ENCODE assay signal across 7 cellular contexts in genomic region chr22:29072979-29073617, GRCh38. TPM values are rescaled to one million over a fixed set of nuclear protein-coding genes. Genes with fewer than 3 reads are reported as not detected.
DNase-seq lines count a peak whose midpoint lies in the region; ATAC-seq lines count a peak whose summit lies in the region.

Gene KREMEN1, plus strand, starts transcription at chr22:29073035. Its CDS starts 96 bp downstream, at chr22:29073131.

- H3K4me1 Mint-ChIP-seq in activated CD8-positive, alpha-beta T cell treated with anti-CD3 and anti-CD28 coated beads, Interleukin-2, amount 10 ng/mL, durations not matched to agents 7 days and 5 days (ENCODE audit: low read depth), result peaks cover 19% of the 10 kb centered on the region

- DNase-seq in activated CD8-positive, alpha-beta T cell treated with anti-CD3 and anti-CD28 coated beads, Interleukin-2, amount 10 ng/mL, durations not matched to agents 7 days and 5 days, result no peak
- DNase-seq in right cardiac atrium (peak; percentile 39 to 72 (median 70)), skeletal muscle cell (ENCODE audit: low read depth) (no peak), kidney glomerular epithelial cell (lab: John Stamatoyannopoulos, UW) (no peak), SHP77 treated with DMSO at 0.1 percent for 48 hours (lab: John Stamatoyannopoulos, UW) (no peak)

- H3K9me3 ChIP-seq in right cardiac atrium (ENCODE audit: control insufficient read depth, low read length), result no peaks in the 10 kb centered on the region

- H3K36me3 Mint-ChIP-seq in activated CD8-positive, alpha-beta T cell treated with anti-CD3 and anti-CD28 coated beads, Interleukin-2, amount 10 ng/mL, durations not matched to agents 7 days and 5 days (ENCODE audit: low read depth), result no peaks in the 10 kb centered on the region

- H3K4me1 ChIP-seq in right cardiac atrium (ENCODE audit: control insufficient read depth, insufficient read depth, low read length), result peaks cover 2% of the 10 kb centered on the region

- peak within 1 kb of the TSS; percentile 9 for H3K27ac ChIP-seq in right cardiac atrium (ENCODE audit: low read length)

- peak; percentile 24 for ATAC-seq in HG02623 (IDR thresholded peaks at IDR 0.05; ENCODE audit: unreplicated experiment)
- ATAC-seq in activated CD8-positive, alpha-beta T cell treated with anti-CD3 and anti-CD28 coated beads, Interleukin-2, amount 10 ng/mL, durations not matched to agents 7 days and 5 days, result peak; percentile 5
- ATAC-seq in right cardiac atrium, result peak; percentile 14 to 34
- ATAC-seq in GM21619 (IDR thresholded peaks at IDR 0.05; ENCODE audit: unreplicated experiment), result no peak

- H3K27me3 ChIP-seq in right cardiac atrium (ENCODE audit: control insufficient read depth, insufficient read depth), result no peaks in the 10 kb centered on the region

- WGBS in right cardiac atrium, result under 1% methylated on average over 76 of the region's 76 CpGs

- peak within 1 kb of the TSS; percentile 85 for H3K4me3 ChIP-seq in right cardiac atrium (ENCODE audit: low read length)
- H3K4me3 ChIP-seq in skeletal muscle cell (ENCODE audit: low read depth, low read length), result peak within 1 kb of the TSS; percentile 68

- no peak within 1 kb of the TSS for H3K27ac Mint-ChIP-seq in activated CD8-positive, alpha-beta T cell treated with anti-CD3 and anti-CD28 coated beads, Interleukin-2, amount 10 ng/mL, durations not matched to agents 7 days and 5 days

- intact Hi-C loops in right cardiac atrium (cut with DNase I), result loop anchor here in 3 of 4 donors (5.0 to 10.0 kb wide), 3 partner anchors 72 to 82 kb away; no protein-coding TSS in a partner anchor

- peak within 1 kb of the TSS; percentile 53 for H3K4me3 Mint-ChIP-seq in activated CD8-positive, alpha-beta T cell treated with anti-CD3 and anti-CD28 coated beads, Interleukin-2, amount 10 ng/mL, durations not matched to agents 7 days and 5 days

- H3K27me3 Mint-ChIP-seq in activated CD8-positive, alpha-beta T cell treated with anti-CD3 and anti-CD28 coated beads, Interleukin-2, amount 10 ng/mL, durations not matched to agents 7 days and 5 days (ENCODE audit: low read depth), result peaks cover 75% of the 10 kb centered on the region

- POLR2A ChIA-PET in activated CD8-positive, alpha-beta T cell treated with anti-CD3 and anti-CD28 coated beads, Interleukin-2, amount 10 ng/mL, durations not matched to agents 7 days and 5 days (lab: Charles Lee), result interaction anchor here (1.0 kb wide), 1 partner anchor 190 kb away, joined by 3 read pairs; the partner anchor contains the start of gene ZNRF3

- CTCF ChIA-PET in activated CD8-positive, alpha-beta T cell treated with anti-CD3 and anti-CD28 coated beads, Interleukin-2, amount 10 ng/mL, durations not matched to agents 7 days and 5 days (lab: Charles Lee), result interaction anchor here (1.3 kb wide), 1 partner anchor 33 kb away, joined by 5 read pairs; no protein-coding TSS in a partner anchor

- H3K9me3 Mint-ChIP-seq in activated CD8-positive, alpha-beta T cell treated with anti-CD3 and anti-CD28 coated beads, Interleukin-2, amount 10 ng/mL, durations not matched to agents 7 days and 5 days (ENCODE audit: insufficient read depth), result no peaks in the 10 kb centered on the region

RNA-seq across cellular contexts. Expression of gene KREMEN1, which starts in this region (rescaled TPM):
- total RNA-seq in activated CD8-positive, alpha-beta T cell treated with anti-CD3 and anti-CD28 coated beads, Interleukin-2, amount 10 ng/mL, durations not matched to agents 7 days and 5 days, result under 1 TPM in 1 of 2 experiments, not detected in 1; 0.16 TPM
- total RNA-seq in right cardiac atrium, result 10 to 100 TPM; 53.6 to 73.0 (median 67.8) TPM
- polyA plus RNA-seq in right cardiac atrium, result 37.2 TPM

Comparison
In these comparisons a context has a peak if more than half of its experiments do, and no peak if none do; other contexts are left out.
1. RNA of gene KREMEN1 (total RNA-seq): 53.6 to 73.0 TPM in right cardiac atrium; 0.16 TPM in activated CD8-positive, alpha-beta T cell treated with anti-CD3 and anti-CD28 coated beads, Interleukin-2, amount 10 ng/mL, durations not matched to agents 7 days and 5 days; every median in the first group is over 10 times any median in the second.
2. Peak in ATAC-seq in activated CD8-positive, alpha-beta T cell treated with anti-CD3 and anti-CD28 coated beads, Interleukin-2, amount 10 ng/mL, durations not matched to agents 7 days and 5 days; RNA of the gene not detected or under 1 TPM.
3. DNase-seq: peak in right cardiac atrium (3 of 3); none in activated CD8-positive, alpha-beta T cell treated with anti-CD3 and anti-CD28 coated beads, Interleukin-2, amount 10 ng/mL, durations not matched to agents 7 days and 5 days (single experiment), skeletal muscle cell (single experiment), kidney glomerular epithelial cell (single experiment) and SHP77 treated with DMSO at 0.1 percent for 48 hours (single experiment).